In the genomic region with DNA sequence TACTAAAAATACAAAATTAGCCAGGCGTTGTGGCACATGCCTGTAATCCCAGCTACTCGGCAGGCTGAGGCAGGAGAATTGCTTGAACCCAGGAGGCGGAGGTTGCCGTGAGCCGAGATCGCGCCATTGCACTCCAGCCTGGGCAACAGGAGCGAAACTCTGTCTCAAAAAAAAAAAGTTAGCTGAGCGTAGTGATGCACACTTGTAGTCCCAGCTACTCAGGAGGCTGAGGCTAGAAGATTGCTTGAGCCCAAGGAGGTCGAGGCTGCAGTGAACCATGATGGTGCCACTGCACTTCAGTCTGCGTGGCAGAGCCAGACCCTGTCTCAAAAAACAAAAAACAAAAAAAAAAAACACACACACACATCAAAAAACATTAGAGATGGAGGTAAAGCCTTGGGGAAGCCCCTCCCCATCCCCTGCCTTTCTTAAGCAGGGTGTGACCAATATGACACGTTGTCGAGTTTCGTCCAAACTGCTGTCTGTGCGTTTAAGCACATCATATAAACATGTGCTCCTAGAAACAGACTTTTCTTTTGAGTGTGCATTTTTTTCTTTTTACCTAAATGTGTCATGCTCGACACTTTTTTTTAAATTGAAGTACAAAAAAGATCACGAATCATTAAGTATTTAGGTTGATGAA, we compare ENCODE assay signal across 11 cellular contexts. TPM values are rescaled to one million over a fixed set of nuclear protein-coding genes. Genes with fewer than 3 reads are reported as not detected.
DNase-seq lines count a peak whose midpoint lies in the region; ATAC-seq, FAIRE-seq and TF ChIP-seq lines count a peak whose summit lies in the region.
"Not testable (repeated sequence)": the region's sequence is repeated elsewhere in the genome, so short reads cannot be mapped to it uniquely, and the experiment has no call there.
"Had no signal": no experiment of that assay in that cellular context is flagged by ENCODE, and none has a peak within 500 bp of the region (broad histone marks: within the 10 kb centered on the region; RNA-seq: fewer than 3 reads in every experiment).

No MANE protein-coding gene starts in this region.

- peak overlapping the region; percentile 78 for H3K4me3 Mint-ChIP-seq in T-helper 2 cell treated with Interferon-gamma antibody and Interleukin-4, amounts not matched to agents 5 μg/mL and 100 μg/mL, for 36 hours
- H3K4me3 Mint-ChIP-seq in activated CD4-positive, alpha-beta memory T cell treated with anti-CD3 and anti-CD28 coated beads, Interleukin-2, amount 10 ng/mL, durations not matched to agents 7 days and 5 days: peak overlapping the region; percentile 78
- not testable (repeated sequence) for H3K4me3 Mint-ChIP-seq in activated naive CD4-positive, alpha-beta T cell treated with anti-CD3 and anti-CD28 coated beads for 36 hours

- TF ChIP-seq POLR2A in HepG2 (IDR thresholded peaks at IDR 0.05; ENCODE audit: insufficient read depth in 1 of 2, low read depth in 2 of 2, low read length in 2 of 2): not testable (repeated sequence)

- POLR2A ChIA-PET in activated CD4-positive, alpha-beta memory T cell treated with anti-CD3 and anti-CD28 coated beads, Interleukin-2, amount 10 ng/mL, durations not matched to agents 7 days and 5 days (lab: Charles Lee): interaction anchor here (1.4 to 6.8 kb wide), 2 partner anchors 23 to 53 kb away, joined by 3 to 35 read pairs; a partner anchor contains a TSS
- POLR2A ChIA-PET in HepG2 (lab: Yijun Ruan, JAX): not testable (repeated sequence)

- not testable (repeated sequence) for H2AFZ ChIP-seq in HepG2 (ENCODE audit: low read length)

- WGBS in HepG2 (ENCODE audit: low lambda C conversion rate): 39% methylated on average over 16 of the region's 17 CpGs

- not testable (repeated sequence) for TF ChIP-seq RAD21 in HepG2 (CRISPR knock-in tag; IDR thresholded peaks at IDR 0.05)

- not testable (repeated sequence) for H3K9me3 Mint-ChIP-seq in T-helper 2 cell treated with Interferon-gamma antibody and Interleukin-4, amounts not matched to agents 5 μg/mL and 100 μg/mL, for 36 hours; activated CD4-positive, alpha-beta memory T cell treated with anti-CD3 and anti-CD28 coated beads, Interleukin-2, amount 10 ng/mL, durations not matched to agents 7 days and 5 days; activated naive CD4-positive, alpha-beta T cell treated with anti-CD3 and anti-CD28 coated beads for 36 hours

- H3K36me3 Mint-ChIP-seq in T-helper 2 cell treated with Interferon-gamma antibody and Interleukin-4, amounts not matched to agents 5 μg/mL and 100 μg/mL, for 36 hours (ENCODE audit: low read depth); activated CD4-positive, alpha-beta memory T cell treated with anti-CD3 and anti-CD28 coated beads, Interleukin-2, amount 10 ng/mL, durations not matched to agents 7 days and 5 days (ENCODE audit: low read depth); activated naive CD4-positive, alpha-beta T cell treated with anti-CD3 and anti-CD28 coated beads for 36 hours (ENCODE audit: low read depth): not testable (repeated sequence)

- not testable (repeated sequence) for H3K4me3 ChIP-seq in GM12865 (ENCODE audit: low read depth, low read length); HepG2 (replicated peaks in 1 of 3; ENCODE audit: insufficient read depth in 1 of 3, low read depth in 2 of 3, low read length in 3 of 3)

- not testable (repeated sequence) for H3K9me3 ChIP-seq in HepG2 (ENCODE audit: low read length)

- ATAC-seq in GM21825 (IDR thresholded peaks at IDR 0.05; ENCODE audit: unreplicated experiment): peak; percentile 57
- ATAC-seq in HepG2: not testable (repeated sequence)

- not testable (repeated sequence) for TF ChIP-seq EP300 in HepG2 (IDR thresholded peaks at IDR 0.05; ENCODE audit: low read depth in 2 of 2, low read length in 2 of 2); HepG2 (CRISPR knock-in tag; IDR thresholded peaks at IDR 0.05; ENCODE audit: borderline replicate concordance)

- not testable (repeated sequence) for H3K79me2 ChIP-seq in HepG2 (ENCODE audit: insufficient read depth, low read length)

- in situ Hi-C loops in HepG2 (cut with HindIII; ENCODE audit: extremely low pct_ligation_motif_present, low pct_unique_long_range_greater_than_20kb): not testable (repeated sequence)

- not testable (repeated sequence) for H3K4me2 ChIP-seq in HepG2 (ENCODE audit: low read depth, low read length)

- TF ChIP-seq CTCF in GM12865 (IDR thresholded peaks at IDR 0.05; ENCODE audit: insufficient read depth, low read depth, low read length, missing control alignments); HepG2 (CRISPR knock-in tag; IDR thresholded peaks at IDR 0.05): not testable (repeated sequence)

- intact Hi-C loops in activated naive CD4-positive, alpha-beta T cell treated with anti-CD3 and anti-CD28 coated beads for 36 hours (cut with micrococcal nuclease): loop anchor here (2.0 to 5.0 kb wide), 3 partner anchors 24 to 228 kb away; a partner anchor contains a TSS
- intact Hi-C loops in HepG2 (cut with micrococcal nuclease; ENCODE audit: unreplicated experiment): not testable (repeated sequence)

- not testable (repeated sequence) for FAIRE-seq in HepG2 (lab: Jason Lieb, UNC)

- H3K4me1 ChIP-seq in HepG2 (ENCODE audit: insufficient read depth, low read length): not testable (repeated sequence)

- CTCF ChIA-PET in activated CD4-positive, alpha-beta memory T cell treated with anti-CD3 and anti-CD28 coated beads, Interleukin-2, amount 10 ng/mL, durations not matched to agents 7 days and 5 days (lab: Charles Lee): interaction anchor here (2.4 to 4.8 kb wide), 3 partner anchors 24 to 504 kb away, joined by 15 to 18 read pairs (median 16); a partner anchor contains a TSS
- CTCF ChIA-PET in activated naive CD4-positive, alpha-beta T cell treated with anti-CD3 and anti-CD28 coated beads for 36 hours (lab: Charles Lee): interaction anchor here (0.6 to 2.0 kb wide), 2 partner anchors 24 to 210 kb away, joined by 3 to 6 read pairs; a partner anchor contains a TSS
- CTCF ChIA-PET in HepG2 (lab: Yijun Ruan, JAX; ENCODE audit: low intra/inter-chr PET ratio, low total read pairs): not testable (repeated sequence)

- H3K36me3 ChIP-seq in HepG2 (replicated peaks in 1 of 2; ENCODE audit: control insufficient read depth in 1 of 2, insufficient read depth in 2 of 2, low read length in 2 of 2): not testable (repeated sequence)

- peaks cover 29% of the 10 kb centered on the region for H3K4me1 Mint-ChIP-seq in T-helper 2 cell treated with Interferon-gamma antibody and Interleukin-4, amounts not matched to agents 5 μg/mL and 100 μg/mL, for 36 hours (ENCODE audit: low read depth)
- peaks cover 39% of the 10 kb centered on the region for H3K4me1 Mint-ChIP-seq in activated CD4-positive, alpha-beta memory T cell treated with anti-CD3 and anti-CD28 coated beads, Interleukin-2, amount 10 ng/mL, durations not matched to agents 7 days and 5 days
- peaks cover 31% of the 10 kb centered on the region for H3K4me1 Mint-ChIP-seq in activated naive CD4-positive, alpha-beta T cell treated with anti-CD3 and anti-CD28 coated beads for 36 hours (ENCODE audit: low read depth)

- peak overlapping the region; percentile 89 for H3K27ac Mint-ChIP-seq in T-helper 2 cell treated with Interferon-gamma antibody and Interleukin-4, amounts not matched to agents 5 μg/mL and 100 μg/mL, for 36 hours
- peak overlapping the region; percentile 88 for H3K27ac Mint-ChIP-seq in activated CD4-positive, alpha-beta memory T cell treated with anti-CD3 and anti-CD28 coated beads, Interleukin-2, amount 10 ng/mL, durations not matched to agents 7 days and 5 days
- peak overlapping the region; percentile 83 for H3K27ac Mint-ChIP-seq in activated naive CD4-positive, alpha-beta T cell treated with anti-CD3 and anti-CD28 coated beads for 36 hours

- BruUV-seq in HepG2 (replicated peaks; lab: Mats Ljungman, UMichigan): not testable (repeated sequence)

- not testable (repeated sequence) for H3K27ac ChIP-seq in HepG2 (ENCODE audit: extremely low read length, insufficient read depth, low read length)

- H3K27me3 ChIP-seq in HepG2 (ENCODE audit: control insufficient read depth in 1 of 2, insufficient read depth in 2 of 2, low read length in 2 of 2): not testable (repeated sequence)

- H3K27me3 Mint-ChIP-seq in T-helper 2 cell treated with Interferon-gamma antibody and Interleukin-4, amounts not matched to agents 5 μg/mL and 100 μg/mL, for 36 hours (ENCODE audit: low read depth); activated CD4-positive, alpha-beta memory T cell treated with anti-CD3 and anti-CD28 coated beads, Interleukin-2, amount 10 ng/mL, durations not matched to agents 7 days and 5 days; activated naive CD4-positive, alpha-beta T cell treated with anti-CD3 and anti-CD28 coated beads for 36 hours (ENCODE audit: low read depth): not testable (repeated sequence)

- peak; percentile 80 for DNase-seq in GM12865 (ENCODE audit: low read depth)
- DNase-seq in T-helper 2 cell treated with Interferon-gamma antibody and Interleukin-4, amounts not matched to agents 5 μg/mL and 100 μg/mL, for 36 hours (ENCODE audit: low spot score): peak; percentile 69
- peak; percentile 70 for DNase-seq in activated CD4-positive, alpha-beta memory T cell treated with anti-CD3 and anti-CD28 coated beads, Interleukin-2, amount 10 ng/mL, durations not matched to agents 7 days and 5 days
- peak; percentile 83 for DNase-seq in activated naive CD4-positive, alpha-beta T cell treated with anti-CD3 and anti-CD28 coated beads for 36 hours
- not testable (repeated sequence) for DNase-seq in HepG2 (ENCODE audit: low spot score)
- peak; percentile 37 to 50 for DNase-seq in stimulated activated CD4-positive, alpha-beta T cell treated with anti-CD3 and anti-CD28 coated beads, Interleukin-2, amount 100 ng/mL, for 48 hours

- not testable (repeated sequence) for H4K20me1 ChIP-seq in HepG2 (ENCODE audit: insufficient read depth, low read length)

- H3K9ac ChIP-seq in HepG2 (ENCODE audit: insufficient read depth, low read depth, low read length): not testable (repeated sequence)

RNA-seq across cellular contexts. Expression of a gene that starts 1.1 kb away (rescaled TPM):
- 10 to 100 TPM; 19.5 to 20.0 TPM for total RNA-seq in activated CD4-positive, alpha-beta memory T cell treated with anti-CD3 and anti-CD28 coated beads, Interleukin-2, amount 10 ng/mL, durations not matched to agents 7 days and 5 days
- under 1 TPM; 0.30 to 0.41 TPM for total RNA-seq in activated naive CD4-positive, alpha-beta T cell treated with anti-CD3 and anti-CD28 coated beads for 36 hours
- not detected in 2 replicates for total RNA-seq in HepG2 (2016; rRNA removed; fragmentation: Illumina TruSeq; extraction: Trizol)
- total RNA-seq in HepG2 (2016; cell fraction: cytosol; rRNA removed; fragmentation: Illumina TruSeq; extraction: Trizol; ENCODE audit: low read depth): not detected in 2 replicates
- not detected in 2 replicates for total RNA-seq in HepG2 (2016; cell fraction: insoluble cytoplasmic fraction; rRNA removed; fragmentation: Illumina TruSeq; extraction: Trizol)
- total RNA-seq in HepG2 (2016; cell fraction: membrane; rRNA removed; fragmentation: Illumina TruSeq; extraction: Trizol): not detected in 2 replicates
- total RNA-seq in HepG2 (2016; cell fraction: nucleus; rRNA removed; fragmentation: Illumina TruSeq; extraction: Trizol): not detected in 2 replicates
- polyA plus RNA-seq in HepG2 (2011; rRNA removed): not detected in 2 replicates
- polyA plus RNA-seq in HepG2 (2011; cell fraction: cytosol; rRNA removed): not detected in 2 replicates
- polyA plus RNA-seq in HepG2 (2011; cell fraction: nucleus; rRNA removed): not detected in 2 replicates
- polyA plus RNA-seq in HepG2 (2012): 0.08 and 0.17 TPM in 2 replicates
- polyA plus RNA-seq in HepG2 (2016; cell fraction: cytosol; fragmentation: Illumina TruSeq; extraction: Trizol; ENCODE audit: low read depth): not detected in 2 replicates
- polyA plus RNA-seq in HepG2 (2016; cell fraction: insoluble cytoplasmic fraction; fragmentation: Illumina TruSeq; extraction: Trizol; ENCODE audit: low read depth): not detected in 2 replicates
- not detected in 2 replicates for polyA plus RNA-seq in HepG2 (2016; cell fraction: membrane; fragmentation: Illumina TruSeq; extraction: Trizol; ENCODE audit: low read depth)
- not detected in 2 replicates for polyA plus RNA-seq in HepG2 (2016; cell fraction: nucleus; fragmentation: Illumina TruSeq; extraction: Trizol; ENCODE audit: insufficient read depth, low read depth)
- not detected in 2 replicates for polyA minus RNA-seq in HepG2 (2011; rRNA and poly(A)+ RNA removed; ENCODE audit: low replicate concordance)
- polyA minus RNA-seq in HepG2 (2011; cell fraction: cytosol; rRNA and poly(A)+ RNA removed): not detected in 2 replicates
- polyA minus RNA-seq in HepG2 (2011; cell fraction: nucleus; rRNA and poly(A)+ RNA removed): not detected in 2 replicates
- total RNA-seq: MCF 10A, renal cortical epithelial cell had no signal

RNA-seq across cellular contexts. Expression of a gene that starts 6.3 kb away (rescaled TPM):
- 1 to 10 TPM; 2.6 to 3.9 TPM for total RNA-seq in activated CD4-positive, alpha-beta memory T cell treated with anti-CD3 and anti-CD28 coated beads, Interleukin-2, amount 10 ng/mL, durations not matched to agents 7 days and 5 days
- 1 to 10 TPM in 1 of 2 experiments, under 1 TPM in 1; 0.96 to 1.6 TPM for total RNA-seq in activated naive CD4-positive, alpha-beta T cell treated with anti-CD3 and anti-CD28 coated beads for 36 hours
- not detected in 2 replicates for total RNA-seq in HepG2 (2016; rRNA removed; fragmentation: Illumina TruSeq; extraction: Trizol)
- total RNA-seq in HepG2 (2016; cell fraction: cytosol; rRNA removed; fragmentation: Illumina TruSeq; extraction: Trizol; ENCODE audit: low read depth): not detected in 2 replicates
- total RNA-seq in HepG2 (2016; cell fraction: insoluble cytoplasmic fraction; rRNA removed; fragmentation: Illumina TruSeq; extraction: Trizol): not detected in 2 replicates
- total RNA-seq in HepG2 (2016; cell fraction: membrane; rRNA removed; fragmentation: Illumina TruSeq; extraction: Trizol): not detected in 2 replicates
- not detected in 2 replicates for total RNA-seq in HepG2 (2016; cell fraction: nucleus; rRNA removed; fragmentation: Illumina TruSeq; extraction: Trizol)
- polyA plus RNA-seq in HepG2 (2011; rRNA removed): 0.03 and 0.14 TPM in 2 replicates
- polyA plus RNA-seq in HepG2 (2011; cell fraction: cytosol; rRNA removed): 0.03 TPM in 1 of 2 replicates, not detected in the other
- polyA plus RNA-seq in HepG2 (2011; cell fraction: nucleus; rRNA removed): 0.69 and 0.71 TPM in 2 replicates
- polyA plus RNA-seq in HepG2 (2012): 0.05 and 0.35 TPM in 2 replicates
- not detected in 2 replicates for polyA plus RNA-seq in HepG2 (2016; cell fraction: cytosol; fragmentation: Illumina TruSeq; extraction: Trizol; ENCODE audit: low read depth)
- polyA plus RNA-seq in HepG2 (2016; cell fraction: insoluble cytoplasmic fraction; fragmentation: Illumina TruSeq; extraction: Trizol; ENCODE audit: low read depth): not detected in 2 replicates
- not detected in 2 replicates for polyA plus RNA-seq in HepG2 (2016; cell fraction: membrane; fragmentation: Illumina TruSeq; extraction: Trizol; ENCODE audit: low read depth)
- 0.05 TPM in 1 of 2 replicates, not detected in the other for polyA plus RNA-seq in HepG2 (2016; cell fraction: nucleus; fragmentation: Illumina TruSeq; extraction: Trizol; ENCODE audit: insufficient read depth, low read depth)
- 0.05 and 0.40 TPM in 2 replicates for polyA minus RNA-seq in HepG2 (2011; rRNA and poly(A)+ RNA removed; ENCODE audit: low replicate concordance)
- polyA minus RNA-seq in HepG2 (2011; cell fraction: cytosol; rRNA and poly(A)+ RNA removed): not detected in 2 replicates
- polyA minus RNA-seq in HepG2 (2011; cell fraction: nucleus; rRNA and poly(A)+ RNA removed): 0.13 TPM in 1 of 2 replicates, not detected in the other

RNA-seq across cellular contexts. Expression of a gene that starts 24.3 kb away (rescaled TPM):
- 10 to 100 TPM; 34.7 to 36.5 TPM for total RNA-seq in activated CD4-positive, alpha-beta memory T cell treated with anti-CD3 and anti-CD28 coated beads, Interleukin-2, amount 10 ng/mL, durations not matched to agents 7 days and 5 days
- total RNA-seq in activated naive CD4-positive, alpha-beta T cell treated with anti-CD3 and anti-CD28 coated beads for 36 hours: 10 to 100 TPM; 21.5 to 27.0 TPM
- total RNA-seq in HepG2 (2016; rRNA removed; fragmentation: Illumina TruSeq; extraction: Trizol): 7.4 and 10.0 TPM in 2 replicates
- 6.0 TPM in 2 replicates for total RNA-seq in HepG2 (2016; cell fraction: cytosol; rRNA removed; fragmentation: Illumina TruSeq; extraction: Trizol; ENCODE audit: low read depth)
- 6.7 and 10.1 TPM in 2 replicates for total RNA-seq in HepG2 (2016; cell fraction: insoluble cytoplasmic fraction; rRNA removed; fragmentation: Illumina TruSeq; extraction: Trizol)
- 6.6 and 6.9 TPM in 2 replicates for total RNA-seq in HepG2 (2016; cell fraction: membrane; rRNA removed; fragmentation: Illumina TruSeq; extraction: Trizol)
- total RNA-seq in HepG2 (2016; cell fraction: nucleus; rRNA removed; fragmentation: Illumina TruSeq; extraction: Trizol): 7.8 and 8.6 TPM in 2 replicates
- polyA plus RNA-seq in HepG2 (2011; rRNA removed): 11.0 and 11.5 TPM in 2 replicates
- 5.8 and 10.9 TPM in 2 replicates for polyA plus RNA-seq in HepG2 (2011; cell fraction: cytosol; rRNA removed)
- polyA plus RNA-seq in HepG2 (2011; cell fraction: nucleus; rRNA removed): 28.8 and 32.0 TPM in 2 replicates
- 5.4 and 7.0 TPM in 2 replicates for polyA plus RNA-seq in HepG2 (2012)
- 5.1 and 5.9 TPM in 2 replicates for polyA plus RNA-seq in HepG2 (2016; cell fraction: cytosol; fragmentation: Illumina TruSeq; extraction: Trizol; ENCODE audit: low read depth)
- polyA plus RNA-seq in HepG2 (2016; cell fraction: insoluble cytoplasmic fraction; fragmentation: Illumina TruSeq; extraction: Trizol; ENCODE audit: low read depth): 7.4 and 8.0 TPM in 2 replicates
- polyA plus RNA-seq in HepG2 (2016; cell fraction: membrane; fragmentation: Illumina TruSeq; extraction: Trizol; ENCODE audit: low read depth): 5.4 and 6.1 TPM in 2 replicates
- 18.2 and 20.4 TPM in 2 replicates for polyA plus RNA-seq in HepG2 (2016; cell fraction: nucleus; fragmentation: Illumina TruSeq; extraction: Trizol; ENCODE audit: insufficient read depth, low read depth)
- 5.8 and 6.2 TPM in 2 replicates for polyA minus RNA-seq in HepG2 (2011; rRNA and poly(A)+ RNA removed; ENCODE audit: low replicate concordance)
- polyA minus RNA-seq in HepG2 (2011; cell fraction: cytosol; rRNA and poly(A)+ RNA removed): 4.2 and 5.5 TPM in 2 replicates
- 3.7 and 4.5 TPM in 2 replicates for polyA minus RNA-seq in HepG2 (2011; cell fraction: nucleus; rRNA and poly(A)+ RNA removed)

RNA-seq across cellular contexts. Expression of a gene that starts 38.7 kb away (rescaled TPM):
- total RNA-seq in activated CD4-positive, alpha-beta memory T cell treated with anti-CD3 and anti-CD28 coated beads, Interleukin-2, amount 10 ng/mL, durations not matched to agents 7 days and 5 days: 1 to 10 TPM; 2.1 to 3.8 TPM
- 1 to 10 TPM; 1.6 to 1.7 TPM for total RNA-seq in activated naive CD4-positive, alpha-beta T cell treated with anti-CD3 and anti-CD28 coated beads for 36 hours
- total RNA-seq in HepG2 (2016; rRNA removed; fragmentation: Illumina TruSeq; extraction: Trizol): 0.06 and 0.15 TPM in 2 replicates
- 0.09 TPM in 1 of 2 replicates, not detected in the other for total RNA-seq in HepG2 (2016; cell fraction: cytosol; rRNA removed; fragmentation: Illumina TruSeq; extraction: Trizol; ENCODE audit: low read depth)
- 0.19 TPM in 1 of 2 replicates, not detected in the other for total RNA-seq in HepG2 (2016; cell fraction: insoluble cytoplasmic fraction; rRNA removed; fragmentation: Illumina TruSeq; extraction: Trizol)
- 0.15 and 0.28 TPM in 2 replicates for total RNA-seq in HepG2 (2016; cell fraction: membrane; rRNA removed; fragmentation: Illumina TruSeq; extraction: Trizol)
- not detected in 2 replicates for total RNA-seq in HepG2 (2016; cell fraction: nucleus; rRNA removed; fragmentation: Illumina TruSeq; extraction: Trizol)
- polyA plus RNA-seq in HepG2 (2011; rRNA removed): 0.17 and 0.54 TPM in 2 replicates
- polyA plus RNA-seq in HepG2 (2011; cell fraction: cytosol; rRNA removed): 0.04 and 0.08 TPM in 2 replicates
- 2.7 TPM in 2 replicates for polyA plus RNA-seq in HepG2 (2011; cell fraction: nucleus; rRNA removed)
- polyA plus RNA-seq in HepG2 (2012): 0.03 and 0.43 TPM in 2 replicates
- polyA plus RNA-seq in HepG2 (2016; cell fraction: cytosol; fragmentation: Illumina TruSeq; extraction: Trizol; ENCODE audit: low read depth): 0.02 TPM in 2 replicates
- polyA plus RNA-seq in HepG2 (2016; cell fraction: insoluble cytoplasmic fraction; fragmentation: Illumina TruSeq; extraction: Trizol; ENCODE audit: low read depth): 0.10 and 0.17 TPM in 2 replicates
- 0.13 TPM in 2 replicates for polyA plus RNA-seq in HepG2 (2016; cell fraction: membrane; fragmentation: Illumina TruSeq; extraction: Trizol; ENCODE audit: low read depth)
- polyA plus RNA-seq in HepG2 (2016; cell fraction: nucleus; fragmentation: Illumina TruSeq; extraction: Trizol; ENCODE audit: insufficient read depth, low read depth): 0.59 and 2.3 TPM in 2 replicates
- 0.44 and 2.6 TPM in 2 replicates for polyA minus RNA-seq in HepG2 (2011; rRNA and poly(A)+ RNA removed; ENCODE audit: low replicate concordance)
- polyA minus RNA-seq in HepG2 (2011; cell fraction: cytosol; rRNA and poly(A)+ RNA removed): not detected in 2 replicates
- 1.5 and 1.7 TPM in 2 replicates for polyA minus RNA-seq in HepG2 (2011; cell fraction: nucleus; rRNA and poly(A)+ RNA removed)

RNA-seq across cellular contexts. Expression of a gene that starts 39.3 kb away (rescaled TPM):
- under 1 TPM; 0.28 to 0.40 TPM for total RNA-seq in activated CD4-positive, alpha-beta memory T cell treated with anti-CD3 and anti-CD28 coated beads, Interleukin-2, amount 10 ng/mL, durations not matched to agents 7 days and 5 days
- under 1 TPM; 0.26 to 0.40 TPM for total RNA-seq in activated naive CD4-positive, alpha-beta T cell treated with anti-CD3 and anti-CD28 coated beads for 36 hours
- not detected in 2 replicates for total RNA-seq in HepG2 (2016; rRNA removed; fragmentation: Illumina TruSeq; extraction: Trizol)
- total RNA-seq in HepG2 (2016; cell fraction: cytosol; rRNA removed; fragmentation: Illumina TruSeq; extraction: Trizol; ENCODE audit: low read depth): not detected in 2 replicates
- not detected in 2 replicates for total RNA-seq in HepG2 (2016; cell fraction: insoluble cytoplasmic fraction; rRNA removed; fragmentation: Illumina TruSeq; extraction: Trizol)
- not detected in 2 replicates for total RNA-seq in HepG2 (2016; cell fraction: membrane; rRNA removed; fragmentation: Illumina TruSeq; extraction: Trizol)
- total RNA-seq in HepG2 (2016; cell fraction: nucleus; rRNA removed; fragmentation: Illumina TruSeq; extraction: Trizol): not detected in 2 replicates
- 0.07 TPM in 1 of 2 replicates, not detected in the other for polyA plus RNA-seq in HepG2 (2011; rRNA removed)
- not detected in 2 replicates for polyA plus RNA-seq in HepG2 (2011; cell fraction: cytosol; rRNA removed)
- polyA plus RNA-seq in HepG2 (2011; cell fraction: nucleus; rRNA removed): 0.06 and 0.14 TPM in 2 replicates
- 0.08 and 0.28 TPM in 2 replicates for polyA plus RNA-seq in HepG2 (2012)
- not detected in 2 replicates for polyA plus RNA-seq in HepG2 (2016; cell fraction: cytosol; fragmentation: Illumina TruSeq; extraction: Trizol; ENCODE audit: low read depth)
- polyA plus RNA-seq in HepG2 (2016; cell fraction: insoluble cytoplasmic fraction; fragmentation: Illumina TruSeq; extraction: Trizol; ENCODE audit: low read depth): not detected in 2 replicates
- polyA plus RNA-seq in HepG2 (2016; cell fraction: membrane; fragmentation: Illumina TruSeq; extraction: Trizol; ENCODE audit: low read depth): not detected in 2 replicates
- not detected in 2 replicates for polyA plus RNA-seq in HepG2 (2016; cell fraction: nucleus; fragmentation: Illumina TruSeq; extraction: Trizol; ENCODE audit: insufficient read depth, low read depth)
- not detected in 2 replicates for polyA minus RNA-seq in HepG2 (2011; rRNA and poly(A)+ RNA removed; ENCODE audit: low replicate concordance)
- polyA minus RNA-seq in HepG2 (2011; cell fraction: cytosol; rRNA and poly(A)+ RNA removed): not detected in 2 replicates
- polyA minus RNA-seq in HepG2 (2011; cell fraction: nucleus; rRNA and poly(A)+ RNA removed): not detected in 2 replicates
- total RNA-seq: activated naive CD8-positive, alpha-beta T cell treated with anti-CD3 and anti-CD28 coated beads, Interleukin-2, amount 10 ng/mL, durations not matched to agents 7 days and 5 days; omental fat pad had no signal

Comparison
In these comparisons a context has a peak if more than half of its experiments do, and no peak if none do; other contexts are left out.
1. RNA of a gene that starts 1.1 kb away (total RNA-seq): 19.5 to 20.0 TPM in activated CD4-positive, alpha-beta memory T cell treated with anti-CD3 and anti-CD28 coated beads, Interleukin-2, amount 10 ng/mL, durations not matched to agents 7 days and 5 days; 0.30 to 0.41 TPM in activated naive CD4-positive, alpha-beta T cell treated with anti-CD3 and anti-CD28 coated beads for 36 hours and not detected in HepG2; every median in the first group is over 10 times any median in the second.
2. Peak in every context shown above with its lines, with median percentiles within 50 percentile points of each other: H3K27ac Mint-ChIP-seq.